24 cellular contexts compared by ENCODE assay signal in the genomic region with DNA sequence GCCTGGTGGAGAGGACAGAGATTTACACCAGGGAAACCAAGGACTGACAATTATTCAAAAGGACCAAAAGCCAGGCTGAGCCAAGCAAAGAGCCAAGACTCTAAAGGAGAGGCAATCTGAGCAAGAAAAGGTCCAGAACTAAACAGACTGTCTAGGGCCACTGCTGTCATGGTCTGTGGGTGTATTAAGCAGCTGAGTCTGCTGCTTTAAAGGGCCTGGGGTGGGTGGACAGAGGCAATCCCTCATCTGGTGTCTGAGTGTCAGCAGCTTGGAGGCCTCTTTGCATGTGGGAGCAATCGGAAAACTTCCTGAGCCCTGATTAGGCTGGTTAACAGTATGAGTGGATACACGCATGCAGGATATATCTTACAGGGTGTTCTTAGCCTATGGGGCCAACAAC.
DNase-seq lines count a peak whose midpoint lies in the region; ATAC-seq and TF ChIP-seq lines count a peak whose summit lies in the region.
"Had no signal": no experiment of that assay in that cellular context is flagged by ENCODE, and none has a peak within 500 bp of the region (broad histone marks: within the 10 kb centered on the region; RNA-seq: fewer than 3 reads in every experiment).

No MANE protein-coding gene starts in this region.

- intact Hi-C loops in heart left ventricle (cut with DNase I), result no loop called here
- intact Hi-C loops in Right ventricle myocardium inferior (cut with DNase I), result no loop called here
- intact Hi-C loops in dendritic cell treated with granulocyte-macrophage colony-stimulating factor and Interleukin-4, amounts not matched to agents 40 ng/mL and 50 ng/mL, for 4 days (cut with micrococcal nuclease), result no loop called here

- peak overlapping the region; percentile 26 for H3K27ac Mint-ChIP-seq in dendritic cell treated with granulocyte-macrophage colony-stimulating factor and Interleukin-4, amounts not matched to agents 40 ng/mL and 50 ng/mL, for 4 days
- H3K27ac Mint-ChIP-seq in neural progenitor cell, result no peak overlapping the region

- H3K4me3 ChIP-seq in heart left ventricle (no peak overlapping the region), neural progenitor cell (no peak overlapping the region)

- no peak overlapping the region for H3K4me3 Mint-ChIP-seq in dendritic cell treated with granulocyte-macrophage colony-stimulating factor and Interleukin-4, amounts not matched to agents 40 ng/mL and 50 ng/mL, for 4 days
- H3K4me3 Mint-ChIP-seq in neural progenitor cell, result peak overlapping the region; percentile 43
- H3K4me3 Mint-ChIP-seq: CD14-positive monocyte had no signal

- H3F3A ChIP-seq in neural progenitor cell (ENCODE audit: low read depth), result no peaks in the 10 kb centered on the region

- no peak overlapping the region for H3K9ac ChIP-seq in neural progenitor cell

- H3K9me3 Mint-ChIP-seq in dendritic cell treated with granulocyte-macrophage colony-stimulating factor and Interleukin-4, amounts not matched to agents 40 ng/mL and 50 ng/mL, for 4 days, result no peaks in the 10 kb centered on the region
- no peaks in the 10 kb centered on the region for H3K9me3 Mint-ChIP-seq in neural progenitor cell
- H3K9me3 Mint-ChIP-seq: CD14-positive monocyte had no signal

- no peak for DNase-seq in heart left ventricle
- DNase-seq in Right ventricle myocardium inferior (ENCODE audit: missing footprints), result no peak
- no peak for DNase-seq in neural progenitor cell (ENCODE audit: low spot score)
- no peak for DNase-seq in iPS-NIHi7 (ENCODE audit: extremely low spot score)
- no peak for DNase-seq in NCI-H128 (lab: John Stamatoyannopoulos, UW; ENCODE audit: unreplicated experiment)
- no peak for DNase-seq in ureter (ENCODE audit: low spot score)
- DNase-seq: 8988T; ACHN; BE2C; Calu3; DMS79 treated with DMSO at 0.1 percent for 48 hours; Karpas-422; NCI-H1092; NCI-H1436; NCI-H187; NCI-H2081 treated with DMSO at 0.1 percent for 48 hours; NCI-H524; NCI-H82; NK-92 treated with Interleukin-12 subunit alpha and Interleukin-12 subunit beta, amount 100 ng/mL, for 24 hours; RPMI8226; SHP77 had no signal

- TF ChIP-seq CTCF in heart left ventricle (IDR thresholded peaks at IDR 0.05) (no peak), neural progenitor cell (IDR thresholded peaks at IDR 0.05) (no peak)

- no peak overlapping the region for H3K27ac ChIP-seq in heart left ventricle
- no peak overlapping the region for H3K27ac ChIP-seq in neural progenitor cell

- TF ChIP-seq POLR2A in heart left ventricle (IDR thresholded peaks at IDR 0.05), result no peak

- no peaks in the 10 kb centered on the region for H3K27me3 ChIP-seq in heart left ventricle
- H3K27me3 ChIP-seq in neural progenitor cell, result no peaks in the 10 kb centered on the region
- H3K27me3 ChIP-seq: BE2C had no signal

- no peaks in the 10 kb centered on the region for H3K9me3 ChIP-seq in heart left ventricle
- H3K9me3 ChIP-seq in neural progenitor cell (ENCODE audit: low read depth), result no peaks in the 10 kb centered on the region
- H3K9me3 ChIP-seq: BE2C had no signal

- 72 to 94% (median 83%) methylated on average over 2 of the region's 2 CpGs for WGBS in heart left ventricle, 4 donors

- H3K27me3 Mint-ChIP-seq in dendritic cell treated with granulocyte-macrophage colony-stimulating factor and Interleukin-4, amounts not matched to agents 40 ng/mL and 50 ng/mL, for 4 days, result peaks cover 9% of the 10 kb centered on the region
- peaks cover 3% of the 10 kb centered on the region for H3K27me3 Mint-ChIP-seq in neural progenitor cell (ENCODE audit: insufficient read depth, low read depth)

- peaks cover 17% of the 10 kb centered on the region for H3K4me1 Mint-ChIP-seq in dendritic cell treated with granulocyte-macrophage colony-stimulating factor and Interleukin-4, amounts not matched to agents 40 ng/mL and 50 ng/mL, for 4 days (ENCODE audit: low read depth)
- H3K4me1 Mint-ChIP-seq in neural progenitor cell, result peaks cover 3% of the 10 kb centered on the region

- no peaks in the 10 kb centered on the region for H3K36me3 ChIP-seq in heart left ventricle
- H3K36me3 ChIP-seq in neural progenitor cell, result no peaks in the 10 kb centered on the region
- H3K36me3 ChIP-seq: BE2C had no signal

- ATAC-seq in heart left ventricle (peak in 3 of 4 donors; percentile 39 to 87 (median 53)), Right ventricle myocardium inferior (no peak), HG02884 (IDR thresholded peaks at IDR 0.05; ENCODE audit: unreplicated experiment) (no peak)

- H4K20me1 ChIP-seq in neural progenitor cell (ENCODE audit: low read depth), result no peaks in the 10 kb centered on the region

- H3K36me3 Mint-ChIP-seq in dendritic cell treated with granulocyte-macrophage colony-stimulating factor and Interleukin-4, amounts not matched to agents 40 ng/mL and 50 ng/mL, for 4 days (ENCODE audit: low read depth), result no peaks in the 10 kb centered on the region
- H3K36me3 Mint-ChIP-seq in neural progenitor cell, result no peaks in the 10 kb centered on the region
- H3K36me3 Mint-ChIP-seq: CD14-positive monocyte had no signal

- H3K79me2 ChIP-seq in neural progenitor cell (ENCODE audit: low read depth), result no peaks in the 10 kb centered on the region

- peaks cover 0 to 13% (median 2%) of the 10 kb centered on the region in 12 donors for H3K4me1 ChIP-seq in heart left ventricle
- H3K4me1 ChIP-seq in neural progenitor cell, result no peaks in the 10 kb centered on the region
- H3K4me1 ChIP-seq: BE2C had no signal

- no peak overlapping the region for H2AFZ ChIP-seq in neural progenitor cell (replicated peaks)

- H3K4me2 ChIP-seq in neural progenitor cell, result no peak overlapping the region

Comparison
In these comparisons a context has a peak if more than half of its experiments do, and no peak if none do; other contexts are left out.
1. ATAC-seq: peak in heart left ventricle (3 of 4); none in Right ventricle myocardium inferior (single experiment) and HG02884 (single experiment).